Comparison of ENCODE assay signal across 8 cellular contexts in genomic region chr18:57802166-57802868, GRCh38. TPM values are rescaled to one million over a fixed set of nuclear protein-coding genes. Genes with fewer than 3 reads are reported as not detected.
DNase-seq lines count a peak whose midpoint lies in the region; ATAC-seq and TF ChIP-seq lines count a peak whose summit lies in the region.

No MANE protein-coding gene starts in this region.

- peaks cover 7% of the 10 kb centered on the region for H3K4me1 Mint-ChIP-seq in Caco-2 (ENCODE audit: low read depth, unreplicated experiment)

- no peaks in the 10 kb centered on the region for H3K27me3 ChIP-seq in Caco-2 (replicated peaks; ENCODE audit: control insufficient read depth, insufficient read depth, low read length)
- H3K27me3 ChIP-seq in adipocyte (replicated peaks; ENCODE audit: control insufficient read depth, insufficient read depth, low read length), result no peaks in the 10 kb centered on the region
- H3K27me3 ChIP-seq in tibial artery, result no peaks in the 10 kb centered on the region

- H3K4me1 ChIP-seq in Caco-2 (peaks cover 4% of the 10 kb centered on the region; the same call in 1 of the 2 replicates), adipocyte (ENCODE audit: control insufficient read depth, insufficient read depth, low read length) (peaks cover 37% of the 10 kb centered on the region), tibial artery (peaks cover 0 to 46% (median 25%) of the 10 kb centered on the region in 4 donors)

- H3K9ac ChIP-seq in adipocyte (ENCODE audit: low read length), result peak overlapping the region; percentile 88

- H3K9me3 ChIP-seq in Caco-2 (no peaks in the 10 kb centered on the region), adipocyte (ENCODE audit: control insufficient read depth, low read length) (no peaks in the 10 kb centered on the region), tibial artery (no peaks in the 10 kb centered on the region)

- H3K36me3 ChIP-seq in Caco-2 (ENCODE audit: control insufficient read depth, insufficient read depth, low read length) (no peaks in the 10 kb centered on the region), adipocyte (ENCODE audit: control insufficient read depth, insufficient read depth, low read length, severe bottlenecking) (no peaks in the 10 kb centered on the region), tibial artery (no peaks in the 10 kb centered on the region)

- peaks cover 7% of the 10 kb centered on the region for H3K36me3 Mint-ChIP-seq in Caco-2 (ENCODE audit: insufficient read depth, unreplicated experiment)

- CTCF ChIA-PET in Caco-2 (lab: Charles Lee), result no interaction called here

- H3K4me3 ChIP-seq in Caco-2 (ENCODE audit: low read depth, low read length) (peak overlapping the region; percentile 79), adipocyte (ENCODE audit: low read length) (peak overlapping the region; percentile 95), tibial artery (peak overlapping the region; percentile 77 to 97)

- POLR2A ChIA-PET in Caco-2 (lab: Charles Lee), result no interaction called here

- BruUV-seq in Caco-2 (replicated peaks; lab: Mats Ljungman, UMichigan), result no TSS peak

- peak overlapping the region; percentile 95 to 97 for H3K27ac ChIP-seq in tibial artery

- peak overlapping the region; percentile 50 for H3K27ac Mint-ChIP-seq in Caco-2 (ENCODE audit: unreplicated experiment)

- ATAC-seq in HG02678 (IDR thresholded peaks at IDR 0.05; ENCODE audit: unreplicated experiment), result peak; percentile 22
- ATAC-seq in GM18858 (IDR thresholded peaks at IDR 0.05; ENCODE audit: unreplicated experiment), result no peak

- H3K27me3 Mint-ChIP-seq in Caco-2 (ENCODE audit: insufficient read depth, unreplicated experiment), result no peaks in the 10 kb centered on the region

- TF ChIP-seq CTCF in Caco-2 (IDR thresholded peaks at IDR 0.05; ENCODE audit: insufficient read depth in 1 of 2, low read depth in 1 of 2, low read length in 1 of 2, severe bottlenecking in 1 of 2, unreplicated experiment in 1 of 2), result no peak
- TF ChIP-seq CTCF in tibial artery (IDR thresholded peaks at IDR 0.05), result no peak

- H3K4me3 Mint-ChIP-seq in Caco-2 (ENCODE audit: unreplicated experiment), result peak overlapping the region; percentile 81

- intact Hi-C loops in Caco-2 (cut with micrococcal nuclease; ENCODE audit: unreplicated experiment) (loop anchor here (2.0 to 5.0 kb wide), 5 partner anchors 30 to 85 kb away; no protein-coding TSS in a partner anchor), tibial artery (cut with DNase I; ENCODE audit: low total_unique reads) (loop anchor here (10.0 kb wide), 1 partner anchor 68 kb away; no protein-coding TSS in a partner anchor)

- H3K9me3 Mint-ChIP-seq in Caco-2 (ENCODE audit: unreplicated experiment), result no peaks in the 10 kb centered on the region

- peak; percentile 17 to 34 for DNase-seq in Caco-2
- DNase-seq in adipocyte (ENCODE audit: low read depth), result peak; percentile 53
- DNase-seq in left kidney (ENCODE audit: low read depth, low spot score), result peak; percentile 57
- DNase-seq in tibial artery, result no peak
- DNase-seq in NCI-H1694 treated with DMSO at 0.1 percent for 48 hours (lab: John Stamatoyannopoulos, UW), result no peak
- no peak for DNase-seq in D341Med (ENCODE audit: low spot score)

RNA-seq across cellular contexts. Expression of gene ATP8B1, which starts 0.8 kb away (rescaled TPM):
- total RNA-seq in Caco-2 (2022), result 31.6 and 32.0 TPM in 2 replicates

Comparison
In these comparisons a context has a peak if more than half of its experiments do, and no peak if none do; other contexts are left out.
1. DNase-seq: peak in Caco-2 (2 of 2), adipocyte (single experiment) and left kidney (single experiment); none in tibial artery (0 of 2), NCI-H1694 treated with DMSO at 0.1 percent for 48 hours (single experiment) and D341Med (single experiment).
2. Peak in every context shown above with its lines, with median percentiles within 50 percentile points of each other: H3K4me3 ChIP-seq.